In genomic region chr1:71196685-71197084, GRCh38 we compare ENCODE assay signal across 9 cellular contexts.
DNase-seq lines count a peak whose midpoint lies in the region; ATAC-seq, FAIRE-seq and TF ChIP-seq lines count a peak whose summit lies in the region.
"Had no signal": no experiment of that assay in that cellular context is flagged by ENCODE, and none has a peak within 500 bp of the region (broad histone marks: within the 10 kb centered on the region; RNA-seq: fewer than 3 reads in every experiment).

No MANE protein-coding gene starts in this region.

- no peaks in the 10 kb centered on the region for H3K9me2 ChIP-seq in SK-N-SH

- CTCF ChIA-PET in AG04450 (lab: Charles Lee) (interaction anchor here (0.6 to 4.1 kb wide), 18 partner anchors 10 to 841 kb away, joined by 3 to 30 read pairs (median 4); no protein-coding TSS in a partner anchor), SK-N-SH (lab: Yijun Ruan, JAX) (interaction anchor here (0.6 to 3.6 kb wide), 35 partner anchors 11 to 1427 kb away, joined by 3 to 17 read pairs (median 4); no protein-coding TSS in a partner anchor)

- H3K36me3 Mint-ChIP-seq in activated CD4-positive, alpha-beta T cell treated with anti-CD3 and anti-CD28 coated beads, Interleukin-2, amount 10 ng/mL, durations not matched to agents 24 days and 14 days (ENCODE audit: low read depth) = no peaks in the 10 kb centered on the region

- H3K9ac ChIP-seq in SK-N-SH = no peak overlapping the region

- POLR2A ChIA-PET in AG04450 (lab: Yijun Ruan, JAX) (no interaction called here), SK-N-SH (lab: Yijun Ruan, JAX) (no interaction called here)

- H3K4me3 ChIP-seq in AG04450 (ENCODE audit: low read depth, low read length) (no peak overlapping the region), SK-N-SH (ENCODE audit: low read depth in 2 of 2, low read length in 1 of 2) (no peak overlapping the region), heart right ventricle (no peak overlapping the region)

- TF ChIP-seq RAD21 in Ishikawa (IDR thresholded peaks at IDR 0.05; ENCODE audit: low read depth) = peak; percentile 31
- peak; percentile 75 for TF ChIP-seq RAD21 in SK-N-SH (IDR thresholded peaks at IDR 0.05; ENCODE audit: low read length)

- no peaks in the 10 kb centered on the region for H3K27me3 ChIP-seq in AG04450 (ENCODE audit: control insufficient read depth, insufficient read depth, low read length)
- H3K27me3 ChIP-seq in SK-N-SH (ENCODE audit: insufficient read depth) = no peaks in the 10 kb centered on the region
- no peaks in the 10 kb centered on the region for H3K27me3 ChIP-seq in heart right ventricle

- no peaks in the 10 kb centered on the region for H3K36me3 ChIP-seq in SK-N-SH (replicated peaks in 1 of 2; ENCODE audit: control insufficient read depth in 1 of 2, insufficient read depth in 2 of 2, low read length in 1 of 2)
- no peaks in the 10 kb centered on the region for H3K36me3 ChIP-seq in heart right ventricle

- no peak overlapping the region for H3K4me3 Mint-ChIP-seq in activated CD4-positive, alpha-beta T cell treated with anti-CD3 and anti-CD28 coated beads, Interleukin-2, amount 10 ng/mL, durations not matched to agents 24 days and 14 days

- H3K9me3 Mint-ChIP-seq in activated CD4-positive, alpha-beta T cell treated with anti-CD3 and anti-CD28 coated beads, Interleukin-2, amount 10 ng/mL, durations not matched to agents 24 days and 14 days = no peaks in the 10 kb centered on the region

- no peaks in the 10 kb centered on the region for H3K79me2 ChIP-seq in SK-N-SH (ENCODE audit: insufficient read depth)

- H3K27ac ChIP-seq in AG04450 (ENCODE audit: low read depth, low read length) (no peak overlapping the region), SK-N-SH (ENCODE audit: low read depth in 2 of 2, low read length in 1 of 2) (no peak overlapping the region), heart right ventricle (no peak overlapping the region)

- no peak overlapping the region for H3K4me2 ChIP-seq in SK-N-SH

- TF ChIP-seq CTCF in AG04450 (IDR thresholded peaks at IDR 0.05; ENCODE audit: low read depth, low read length) (peak; percentile 56), SK-N-SH (IDR thresholded peaks at IDR 0.05) (peak; percentile 59), heart right ventricle (IDR thresholded peaks at IDR 0.05) (peak in 8 of 9 donors; percentile 29 to 65 (median 42))

- no peak for TF ChIP-seq EP300 in Ishikawa (IDR thresholded peaks at IDR 0.05; ENCODE audit: borderline replicate concordance)
- TF ChIP-seq EP300 in SK-N-SH (IDR thresholded peaks at IDR 0.05; ENCODE audit: borderline replicate concordance in 1 of 2, low read depth in 1 of 2, low read length in 1 of 2) = no peak

- no peak overlapping the region for H3K27ac Mint-ChIP-seq in activated CD4-positive, alpha-beta T cell treated with anti-CD3 and anti-CD28 coated beads, Interleukin-2, amount 10 ng/mL, durations not matched to agents 24 days and 14 days

- no peaks in the 10 kb centered on the region for H4K20me1 ChIP-seq in SK-N-SH (ENCODE audit: insufficient read depth)

- H3K9me3 ChIP-seq in AG04450 (ENCODE audit: control insufficient read depth, insufficient read depth, low read length) (no peaks in the 10 kb centered on the region), SK-N-SH (no peaks in the 10 kb centered on the region), heart right ventricle (no peaks in the 10 kb centered on the region)

- no peaks in the 10 kb centered on the region for H3F3A ChIP-seq in SK-N-SH (replicated peaks; ENCODE audit: insufficient read depth)

- H3K27me3 Mint-ChIP-seq in activated CD4-positive, alpha-beta T cell treated with anti-CD3 and anti-CD28 coated beads, Interleukin-2, amount 10 ng/mL, durations not matched to agents 24 days and 14 days = no peaks in the 10 kb centered on the region

- H3K4me1 Mint-ChIP-seq in activated CD4-positive, alpha-beta T cell treated with anti-CD3 and anti-CD28 coated beads, Interleukin-2, amount 10 ng/mL, durations not matched to agents 24 days and 14 days = no peaks in the 10 kb centered on the region

- H3K4me1 ChIP-seq in SK-N-SH (ENCODE audit: control insufficient read depth in 1 of 2, insufficient read depth in 2 of 2, low read depth in 1 of 2, low read length in 1 of 2) (no peaks in the 10 kb centered on the region), heart right ventricle (peaks cover 0 to 6% (median 0%) of the 10 kb centered on the region in 9 donors)

- DNase-seq in AG04450 (ENCODE audit: low read depth, low spot score) = peak; percentile 2
- DNase-seq in SK-N-SH = peak; percentile 22
- no peak for DNase-seq in heart right ventricle
- no peak for DNase-seq in activated CD4-positive, CD25-positive, alpha-beta regulatory T cell treated with anti-CD3 and anti-CD28 coated beads, Interleukin-2, amount 50 U/mL, for 72 hours
- DNase-seq in HPDE6-E6E7 (ENCODE audit: extremely low spot score) = no peak
- no peak for DNase-seq in activated CD4-positive, alpha-beta T cell treated with anti-CD3 and anti-CD28 coated beads, Interleukin-2, amount 10 ng/mL, durations not matched to agents 24 days and 14 days
- DNase-seq in GM12891 (ENCODE audit: insufficient read length, low spot score) = no peak
- DNase-seq: amygdala had no signal

- no peak for ATAC-seq in heart right ventricle

- no peak overlapping the region for H2AFZ ChIP-seq in SK-N-SH (ENCODE audit: low read depth)

- intact Hi-C loops in heart right ventricle (cut with DNase I) = loop anchor here in 8 of 10 donors (5.0 to 10.0 kb wide), 3 partner anchors 326 to 518 kb away; no protein-coding TSS in a partner anchor
- intact Hi-C loops in activated CD4-positive, alpha-beta T cell treated with anti-CD3 and anti-CD28 coated beads, Interleukin-2, amount 10 ng/mL, durations not matched to agents 24 days and 14 days (cut with micrococcal nuclease) = no loop called here

- no peak for FAIRE-seq in GM12891 (lab: Jason Lieb, UNC)

- TF ChIP-seq POLR2A in GM12891 (IDR thresholded peaks at IDR 0.05; ENCODE audit: low read depth, low read length) = no peak

TF ChIP-seq in Ishikawa, 13 proteins besides CTCF, POLR2A, EP300 and RAD21:
- TF ChIP-seq ZBTB7A (IDR thresholded peaks at IDR 0.05; ENCODE audit: low read depth) (no peak), CREB1 (IDR thresholded peaks at IDR 0.05; ENCODE audit: low read depth) (no peak), TEAD4 (IDR thresholded peaks at IDR 0.05) (no peak)
- TF ChIP-seq, protein P1, sequence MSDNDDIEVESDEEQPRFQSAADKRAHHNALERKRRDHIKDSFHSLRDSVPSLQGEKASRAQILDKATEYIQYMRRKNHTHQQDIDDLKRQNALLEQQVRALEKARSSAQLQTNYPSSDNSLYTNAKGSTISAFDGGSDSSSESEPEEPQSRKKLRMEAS (IDR thresholded peaks at IDR 0.05) = no peak

TF ChIP-seq in SK-N-SH, 30 proteins besides CTCF, POLR2A, EP300 and RAD21:
- TF ChIP-seq SMC3 (IDR thresholded peaks at IDR 0.05; ENCODE audit: low read depth, low read length) = peak; percentile 34; the same call in 1 of the 2 replicates
- TF ChIP-seq JUND (IDR thresholded peaks at IDR 0.05) = no peak

TF ChIP-seq in GM12891, 5 proteins besides CTCF, POLR2A, EP300 and RAD21:
- TF ChIP-seq PAX5 (IDR thresholded peaks at IDR 0.05; ENCODE audit: insufficient read depth, low read length, severe bottlenecking) (no peak), SPI1 (IDR thresholded peaks at IDR 0.05; ENCODE audit: low read depth, low read length) (no peak), POU2F2 (IDR thresholded peaks at IDR 0.05; ENCODE audit: low read depth, low read length) (no peak), TAF1 (IDR thresholded peaks at IDR 0.05; ENCODE audit: low read depth, low read length) (no peak)
TF ChIP-seq in GM12891: peak in this region for 0.

Comparison
In these comparisons a context has a peak if more than half of its experiments do, and no peak if none do; other contexts are left out.
1. DNase-seq: peak in AG04450 (single experiment) and SK-N-SH (single experiment); none in heart right ventricle (0 of 2), activated CD4-positive, CD25-positive, alpha-beta regulatory T cell treated with anti-CD3 and anti-CD28 coated beads, Interleukin-2, amount 50 U/mL, for 72 hours (single experiment), HPDE6-E6E7 (single experiment), activated CD4-positive, alpha-beta T cell treated with anti-CD3 and anti-CD28 coated beads, Interleukin-2, amount 10 ng/mL, durations not matched to agents 24 days and 14 days (single experiment) and GM12891 (single experiment).
2. Peak in every context shown above with its lines, with median percentiles within 50 percentile points of each other: CTCF ChIP-seq.